Comparison of ENCODE assay signal across 12 cellular contexts in the genomic region with DNA sequence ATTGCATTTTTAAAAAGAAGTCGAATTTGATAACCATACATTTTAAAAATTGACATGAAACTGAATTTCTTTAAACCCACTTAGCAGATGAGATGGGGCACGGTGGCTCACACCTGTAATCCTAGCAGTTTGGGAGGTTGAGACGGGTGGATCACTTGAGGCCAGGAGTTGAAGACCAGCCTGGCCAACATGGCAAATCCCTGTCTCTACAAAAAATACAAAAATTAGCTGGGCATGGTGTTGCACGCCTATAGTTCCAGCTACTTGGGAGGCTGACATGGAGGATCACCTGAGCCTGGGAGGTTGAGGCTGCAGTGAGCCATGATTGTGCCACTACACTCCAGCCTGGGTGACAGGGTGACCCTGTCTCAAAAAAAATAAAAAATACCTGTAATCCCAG. TPM values are rescaled to one million over a fixed set of nuclear protein-coding genes. Genes with fewer than 3 reads are reported as not detected.
DNase-seq lines count a peak whose midpoint lies in the region; ATAC-seq and TF ChIP-seq lines count a peak whose summit lies in the region.
"Not testable (repeated sequence)": the region's sequence is repeated elsewhere in the genome, so short reads cannot be mapped to it uniquely, and the experiment has no call there.
"Had no signal": no experiment of that assay in that cellular context is flagged by ENCODE, and none has a peak within 500 bp of the region (broad histone marks: within the 10 kb centered on the region; RNA-seq: fewer than 3 reads in every experiment).

No MANE protein-coding gene starts in this region.

- H3K4me1 Mint-ChIP-seq in CD4-positive, alpha-beta T cell (ENCODE audit: low read depth), result peaks cover 35% of the 10 kb centered on the region
- H3K4me1 Mint-ChIP-seq in T-cell (peaks cover 18 to 33% (median 22%) of the 10 kb centered on the region in 3 donors), neural crest cell (peaks cover 33% of the 10 kb centered on the region)
- peaks cover 21% of the 10 kb centered on the region for H3K4me1 Mint-ChIP-seq in activated CD8-positive, alpha-beta T cell treated with anti-CD3 and anti-CD28 coated beads for 36 hours (ENCODE audit: low read depth)
- H3K4me1 Mint-ChIP-seq in activated T-helper 17 cell treated with anti-CD3 and anti-CD28 coated beads, Interleukin-2, amount 50 U/mL, for 72 hours, result not testable (repeated sequence)
- H3K4me1 Mint-ChIP-seq in activated naive CD8-positive, alpha-beta T cell treated with anti-CD3 and anti-CD28 coated beads for 36 hours, result peaks cover 29% of the 10 kb centered on the region
- peaks cover 43% of the 10 kb centered on the region for H3K4me1 Mint-ChIP-seq in stimulated activated naive CD8-positive, alpha-beta T cell treated with anti-CD3 and anti-CD28 coated beads, Interleukin-15, Interleukin-2, amounts not matched to agents 100 ng/mL and 50 ng/mL, for 24 hours (ENCODE audit: low read depth)

- H3K36me3 Mint-ChIP-seq in CD4-positive, alpha-beta T cell (ENCODE audit: low read depth), result peaks cover 26% of the 10 kb centered on the region
- H3K36me3 Mint-ChIP-seq in T-cell, result peaks cover 15% of the 10 kb centered on the region
- H3K36me3 Mint-ChIP-seq in activated CD8-positive, alpha-beta T cell treated with anti-CD3 and anti-CD28 coated beads for 36 hours (ENCODE audit: low read depth), result peaks cover 16% of the 10 kb centered on the region
- peaks cover 27% of the 10 kb centered on the region for H3K36me3 Mint-ChIP-seq in activated T-helper 17 cell treated with anti-CD3 and anti-CD28 coated beads, Interleukin-2, amount 50 U/mL, for 72 hours (ENCODE audit: low read depth)
- H3K36me3 Mint-ChIP-seq in activated naive CD8-positive, alpha-beta T cell treated with anti-CD3 and anti-CD28 coated beads for 36 hours, result peaks cover 19% of the 10 kb centered on the region
- not testable (repeated sequence) for H3K36me3 Mint-ChIP-seq in neural crest cell (ENCODE audit: low read depth)
- peaks cover 19% of the 10 kb centered on the region for H3K36me3 Mint-ChIP-seq in stimulated activated naive CD8-positive, alpha-beta T cell treated with anti-CD3 and anti-CD28 coated beads, Interleukin-15, Interleukin-2, amounts not matched to agents 100 ng/mL and 50 ng/mL, for 24 hours (ENCODE audit: low read depth)

- not testable (repeated sequence) for DNase-seq in CD4-positive, alpha-beta T cell; T-cell; activated CD8-positive, alpha-beta T cell treated with anti-CD3 and anti-CD28 coated beads for 36 hours; activated naive CD8-positive, alpha-beta T cell treated with anti-CD3 and anti-CD28 coated beads for 36 hours; neural crest cell (ENCODE audit: low read depth, low spot score)

- H3K9me3 ChIP-seq in CD4-positive, alpha-beta T cell (ENCODE audit: control insufficient read depth, low read length), result not testable (repeated sequence)

- ATAC-seq in CD4-positive, alpha-beta T cell (ENCODE audit: poor library complexity); T-cell (replicated peaks in 1 of 4); activated CD8-positive, alpha-beta T cell treated with anti-CD3 and anti-CD28 coated beads for 36 hours; activated T-helper 17 cell treated with anti-CD3 and anti-CD28 coated beads, Interleukin-2, amount 50 U/mL, for 72 hours (replicated peaks): not testable (repeated sequence)

- POLR2A ChIA-PET in CD4-positive, alpha-beta T cell (lab: Charles Lee), result interaction anchor here (0.7 to 11.3 kb wide), 2 partner anchors 9 to 16 kb away, joined by 3 to 366 read pairs; no protein-coding TSS in a partner anchor
- POLR2A ChIA-PET in T-cell (lab: Charles Lee), result interaction anchor here in 1 of 2 donors (0.6 to 6.4 kb wide), 3 partner anchors 9 to 21 kb away, joined by 5 to 199 read pairs (median 13); no protein-coding TSS in a partner anchor
- POLR2A ChIA-PET in activated CD8-positive, alpha-beta T cell treated with anti-CD3 and anti-CD28 coated beads for 36 hours (lab: Charles Lee), result interaction anchor here (10.2 kb wide), 1 partner anchor 11 kb away, joined by 176 read pairs; no protein-coding TSS in a partner anchor

- TF ChIP-seq CTCF in CD4-positive, alpha-beta T cell (IDR thresholded peaks at IDR 0.05); activated CD8-positive, alpha-beta T cell treated with anti-CD3 and anti-CD28 coated beads for 36 hours (IDR thresholded peaks at IDR 0.05); neural crest cell (conservative IDR thresholded peaks at IDR 0.05): not testable (repeated sequence)

- intact Hi-C loops in CD4-positive, alpha-beta T cell (cut with DNase I, micrococcal nuclease), result not testable (repeated sequence)
- intact Hi-C loops in activated CD8-positive, alpha-beta T cell treated with anti-CD3 and anti-CD28 coated beads for 36 hours (cut with micrococcal nuclease), result loop anchor here (10.0 kb wide), 1 partner anchor 189 kb away; the partner anchor contains the start of genes C2CD3 and PPME1

- H3K4me3 Mint-ChIP-seq in CD4-positive, alpha-beta T cell, result peak overlapping the region; percentile 49
- H3K4me3 Mint-ChIP-seq in T-cell; activated CD8-positive, alpha-beta T cell treated with anti-CD3 and anti-CD28 coated beads for 36 hours; activated naive CD8-positive, alpha-beta T cell treated with anti-CD3 and anti-CD28 coated beads for 36 hours; stimulated activated naive CD8-positive, alpha-beta T cell treated with anti-CD3 and anti-CD28 coated beads, Interleukin-15, Interleukin-2, amounts not matched to agents 100 ng/mL and 50 ng/mL, for 24 hours: not testable (repeated sequence)
- peak overlapping the region; percentile 86 for H3K4me3 Mint-ChIP-seq in activated T-helper 17 cell treated with anti-CD3 and anti-CD28 coated beads, Interleukin-2, amount 50 U/mL, for 72 hours
- peak overlapping the region; percentile 35 for H3K4me3 Mint-ChIP-seq in neural crest cell

- H3K27ac ChIP-seq in CD4-positive, alpha-beta T cell (ENCODE audit: low read depth, low read length), result not testable (repeated sequence)

- peak overlapping the region; percentile 42 for H3K27ac Mint-ChIP-seq in CD4-positive, alpha-beta T cell
- peak overlapping the region; percentile 48 to 59 for H3K27ac Mint-ChIP-seq in T-cell
- H3K27ac Mint-ChIP-seq in activated CD8-positive, alpha-beta T cell treated with anti-CD3 and anti-CD28 coated beads for 36 hours, result peak overlapping the region; percentile 23
- H3K27ac Mint-ChIP-seq in activated T-helper 17 cell treated with anti-CD3 and anti-CD28 coated beads, Interleukin-2, amount 50 U/mL, for 72 hours; neural crest cell (ENCODE audit: unreplicated experiment): not testable (repeated sequence)
- H3K27ac Mint-ChIP-seq in activated naive CD8-positive, alpha-beta T cell treated with anti-CD3 and anti-CD28 coated beads for 36 hours, result peak overlapping the region; percentile 69
- H3K27ac Mint-ChIP-seq in stimulated activated naive CD8-positive, alpha-beta T cell treated with anti-CD3 and anti-CD28 coated beads, Interleukin-15, Interleukin-2, amounts not matched to agents 100 ng/mL and 50 ng/mL, for 24 hours, result peak overlapping the region; percentile 55

- not testable (repeated sequence) for H3K27me3 Mint-ChIP-seq in CD4-positive, alpha-beta T cell; T-cell; activated CD8-positive, alpha-beta T cell treated with anti-CD3 and anti-CD28 coated beads for 36 hours; activated T-helper 17 cell treated with anti-CD3 and anti-CD28 coated beads, Interleukin-2, amount 50 U/mL, for 72 hours; activated naive CD8-positive, alpha-beta T cell treated with anti-CD3 and anti-CD28 coated beads for 36 hours; neural crest cell (ENCODE audit: low read depth); stimulated activated naive CD8-positive, alpha-beta T cell treated with anti-CD3 and anti-CD28 coated beads, Interleukin-15, Interleukin-2, amounts not matched to agents 100 ng/mL and 50 ng/mL, for 24 hours

- CTCF ChIA-PET in CD4-positive, alpha-beta T cell (lab: Charles Lee); activated CD8-positive, alpha-beta T cell treated with anti-CD3 and anti-CD28 coated beads for 36 hours (lab: Charles Lee): not testable (repeated sequence)
- CTCF ChIA-PET in T-cell (lab: Charles Lee), result interaction anchor here in 1 of 2 donors (0.7 to 1.5 kb wide), 2 partner anchors 16 to 19 kb away, joined by 3 to 5 read pairs; no protein-coding TSS in a partner anchor

- not testable (repeated sequence) for H3K9me3 Mint-ChIP-seq in CD4-positive, alpha-beta T cell; T-cell; activated CD8-positive, alpha-beta T cell treated with anti-CD3 and anti-CD28 coated beads for 36 hours; activated T-helper 17 cell treated with anti-CD3 and anti-CD28 coated beads, Interleukin-2, amount 50 U/mL, for 72 hours; activated naive CD8-positive, alpha-beta T cell treated with anti-CD3 and anti-CD28 coated beads for 36 hours; neural crest cell; stimulated activated naive CD8-positive, alpha-beta T cell treated with anti-CD3 and anti-CD28 coated beads, Interleukin-15, Interleukin-2, amounts not matched to agents 100 ng/mL and 50 ng/mL, for 24 hours

- not testable (repeated sequence) for H3K27me3 ChIP-seq in CD4-positive, alpha-beta T cell (ENCODE audit: control insufficient read depth, insufficient read depth, low read length)

RNA-seq across cellular contexts. Expression of gene UCP2, which starts 3.0 kb away (rescaled TPM):
- 100 to 1,000 TPM; 467 to 468 TPM for total RNA-seq in CD4-positive, alpha-beta T cell
- total RNA-seq in T-cell (100 to 1,000 TPM; 241 to 754 (median 311) TPM), neural crest cell (66.4 and 71.4 TPM in 2 replicates)
- total RNA-seq in activated CD8-positive, alpha-beta T cell treated with anti-CD3 and anti-CD28 coated beads for 36 hours, result 100 to 1,000 TPM; 244 to 252 TPM
- total RNA-seq in activated T-helper 17 cell treated with anti-CD3 and anti-CD28 coated beads, Interleukin-2, amount 50 U/mL, for 72 hours, result 100 to 1,000 TPM; 199 to 269 TPM
- 100 to 1,000 TPM; 180 to 181 TPM for total RNA-seq in activated naive CD8-positive, alpha-beta T cell treated with anti-CD3 and anti-CD28 coated beads for 36 hours
- total RNA-seq: GM23248 had no signal

RNA-seq across cellular contexts. Expression of gene UCP3, which starts 23.2 kb away (rescaled TPM):
- total RNA-seq in CD4-positive, alpha-beta T cell, result 1 to 10 TPM; 3.0 to 3.7 TPM
- total RNA-seq in T-cell (1 to 10 TPM; 5.7 to 6.8 (median 6.5) TPM), neural crest cell (4.0 TPM in 2 replicates)
- total RNA-seq in activated CD8-positive, alpha-beta T cell treated with anti-CD3 and anti-CD28 coated beads for 36 hours, result 1 to 10 TPM; 1.5 to 2.2 TPM
- total RNA-seq in activated T-helper 17 cell treated with anti-CD3 and anti-CD28 coated beads, Interleukin-2, amount 50 U/mL, for 72 hours, result 1 to 10 TPM; 4.3 to 6.6 TPM
- total RNA-seq in activated naive CD8-positive, alpha-beta T cell treated with anti-CD3 and anti-CD28 coated beads for 36 hours, result 1 to 10 TPM in 1 of 2 experiments, under 1 TPM in 1; 0.89 to 1.1 TPM

RNA-seq across cellular contexts. Expression of gene DNAJB13, which starts 34.8 kb away (rescaled TPM):
- total RNA-seq in CD4-positive, alpha-beta T cell, result not detected
- total RNA-seq in T-cell (under 1 TPM in 3 of 5 donors, not detected in 2; 0.19 to 0.96 (median 0.30) TPM), neural crest cell (0.32 and 0.35 TPM in 2 replicates)
- under 1 TPM in 1 of 2 experiments, not detected in 1; 0.18 TPM for total RNA-seq in activated CD8-positive, alpha-beta T cell treated with anti-CD3 and anti-CD28 coated beads for 36 hours
- 1 to 10 TPM in 1 of 2 donors, not detected in 1; 1.2 TPM for total RNA-seq in activated T-helper 17 cell treated with anti-CD3 and anti-CD28 coated beads, Interleukin-2, amount 50 U/mL, for 72 hours
- under 1 TPM; 0.18 to 0.21 TPM for total RNA-seq in activated naive CD8-positive, alpha-beta T cell treated with anti-CD3 and anti-CD28 coated beads for 36 hours
- total RNA-seq: A172; CD8-positive, alpha-beta T cell; GM12878; GM23248; H7 had no signal
